ENCODE assay signal across 1 cellular context in genomic region chr4:174538123-174538875, GRCh38.
TF ChIP-seq lines count a peak whose summit lies in the region.

No MANE protein-coding gene starts in this region.

TF ChIP-seq in H1, 55 proteins besides CTCF, POLR2A, EP300 and RAD21 (continued from another document):
- TF ChIP-seq, protein P1, sequence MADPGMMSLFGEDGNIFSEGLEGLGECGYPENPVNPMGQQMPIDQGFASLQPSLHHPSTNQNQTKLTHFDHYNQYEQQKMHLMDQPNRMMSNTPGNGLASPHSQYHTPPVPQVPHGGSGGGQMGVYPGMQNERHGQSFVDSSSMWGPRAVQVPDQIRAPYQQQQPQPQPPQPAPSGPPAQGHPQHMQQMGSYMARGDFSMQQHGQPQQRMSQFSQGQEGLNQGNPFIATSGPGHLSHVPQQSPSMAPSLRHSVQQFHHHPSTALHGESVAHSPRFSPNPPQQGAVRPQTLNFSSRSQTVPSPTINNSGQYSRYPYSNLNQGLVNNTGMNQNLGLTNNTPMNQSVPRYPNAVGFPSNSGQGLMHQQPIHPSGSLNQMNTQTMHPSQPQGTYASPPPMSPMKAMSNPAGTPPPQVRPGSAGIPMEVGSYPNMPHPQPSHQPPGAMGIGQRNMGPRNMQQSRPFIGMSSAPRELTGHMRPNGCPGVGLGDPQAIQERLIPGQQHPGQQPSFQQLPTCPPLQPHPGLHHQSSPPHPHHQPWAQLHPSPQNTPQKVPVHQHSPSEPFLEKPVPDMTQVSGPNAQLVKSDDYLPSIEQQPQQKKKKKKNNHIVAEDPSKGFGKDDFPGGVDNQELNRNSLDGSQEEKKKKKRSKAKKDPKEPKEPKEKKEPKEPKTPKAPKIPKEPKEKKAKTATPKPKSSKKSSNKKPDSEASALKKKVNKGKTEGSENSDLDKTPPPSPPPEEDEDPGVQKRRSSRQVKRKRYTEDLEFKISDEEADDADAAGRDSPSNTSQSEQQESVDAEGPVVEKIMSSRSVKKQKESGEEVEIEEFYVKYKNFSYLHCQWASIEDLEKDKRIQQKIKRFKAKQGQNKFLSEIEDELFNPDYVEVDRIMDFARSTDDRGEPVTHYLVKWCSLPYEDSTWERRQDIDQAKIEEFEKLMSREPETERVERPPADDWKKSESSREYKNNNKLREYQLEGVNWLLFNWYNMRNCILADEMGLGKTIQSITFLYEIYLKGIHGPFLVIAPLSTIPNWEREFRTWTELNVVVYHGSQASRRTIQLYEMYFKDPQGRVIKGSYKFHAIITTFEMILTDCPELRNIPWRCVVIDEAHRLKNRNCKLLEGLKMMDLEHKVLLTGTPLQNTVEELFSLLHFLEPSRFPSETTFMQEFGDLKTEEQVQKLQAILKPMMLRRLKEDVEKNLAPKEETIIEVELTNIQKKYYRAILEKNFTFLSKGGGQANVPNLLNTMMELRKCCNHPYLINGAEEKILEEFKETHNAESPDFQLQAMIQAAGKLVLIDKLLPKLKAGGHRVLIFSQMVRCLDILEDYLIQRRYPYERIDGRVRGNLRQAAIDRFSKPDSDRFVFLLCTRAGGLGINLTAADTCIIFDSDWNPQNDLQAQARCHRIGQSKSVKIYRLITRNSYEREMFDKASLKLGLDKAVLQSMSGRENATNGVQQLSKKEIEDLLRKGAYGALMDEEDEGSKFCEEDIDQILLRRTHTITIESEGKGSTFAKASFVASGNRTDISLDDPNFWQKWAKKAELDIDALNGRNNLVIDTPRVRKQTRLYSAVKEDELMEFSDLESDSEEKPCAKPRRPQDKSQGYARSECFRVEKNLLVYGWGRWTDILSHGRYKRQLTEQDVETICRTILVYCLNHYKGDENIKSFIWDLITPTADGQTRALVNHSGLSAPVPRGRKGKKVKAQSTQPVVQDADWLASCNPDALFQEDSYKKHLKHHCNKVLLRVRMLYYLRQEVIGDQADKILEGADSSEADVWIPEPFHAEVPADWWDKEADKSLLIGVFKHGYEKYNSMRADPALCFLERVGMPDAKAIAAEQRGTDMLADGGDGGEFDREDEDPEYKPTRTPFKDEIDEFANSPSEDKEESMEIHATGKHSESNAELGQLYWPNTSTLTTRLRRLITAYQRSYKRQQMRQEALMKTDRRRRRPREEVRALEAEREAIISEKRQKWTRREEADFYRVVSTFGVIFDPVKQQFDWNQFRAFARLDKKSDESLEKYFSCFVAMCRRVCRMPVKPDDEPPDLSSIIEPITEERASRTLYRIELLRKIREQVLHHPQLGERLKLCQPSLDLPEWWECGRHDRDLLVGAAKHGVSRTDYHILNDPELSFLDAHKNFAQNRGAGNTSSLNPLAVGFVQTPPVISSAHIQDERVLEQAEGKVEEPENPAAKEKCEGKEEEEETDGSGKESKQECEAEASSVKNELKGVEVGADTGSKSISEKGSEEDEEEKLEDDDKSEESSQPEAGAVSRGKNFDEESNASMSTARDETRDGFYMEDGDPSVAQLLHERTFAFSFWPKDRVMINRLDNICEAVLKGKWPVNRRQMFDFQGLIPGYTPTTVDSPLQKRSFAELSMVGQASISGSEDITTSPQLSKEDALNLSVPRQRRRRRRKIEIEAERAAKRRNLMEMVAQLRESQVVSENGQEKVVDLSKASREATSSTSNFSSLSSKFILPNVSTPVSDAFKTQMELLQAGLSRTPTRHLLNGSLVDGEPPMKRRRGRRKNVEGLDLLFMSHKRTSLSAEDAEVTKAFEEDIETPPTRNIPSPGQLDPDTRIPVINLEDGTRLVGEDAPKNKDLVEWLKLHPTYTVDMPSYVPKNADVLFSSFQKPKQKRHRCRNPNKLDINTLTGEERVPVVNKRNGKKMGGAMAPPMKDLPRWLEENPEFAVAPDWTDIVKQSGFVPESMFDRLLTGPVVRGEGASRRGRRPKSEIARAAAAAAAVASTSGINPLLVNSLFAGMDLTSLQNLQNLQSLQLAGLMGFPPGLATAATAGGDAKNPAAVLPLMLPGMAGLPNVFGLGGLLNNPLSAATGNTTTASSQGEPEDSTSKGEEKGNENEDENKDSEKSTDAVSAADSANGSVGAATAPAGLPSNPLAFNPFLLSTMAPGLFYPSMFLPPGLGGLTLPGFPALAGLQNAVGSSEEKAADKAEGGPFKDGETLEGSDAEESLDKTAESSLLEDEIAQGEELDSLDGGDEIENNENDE (IDR thresholded peaks at IDR 0.05; ENCODE audit: insufficient replicate concordance, low read length) = no peak
